Comparison of ENCODE assay signal across 16 cellular contexts in genomic region chr3:148631124-148631903, GRCh38.
DNase-seq lines count a peak whose midpoint lies in the region; ATAC-seq, FAIRE-seq and TF ChIP-seq lines count a peak whose summit lies in the region.
"Had no signal": no experiment of that assay in that cellular context is flagged by ENCODE, and none has a peak within 500 bp of the region (broad histone marks: within the 10 kb centered on the region; RNA-seq: fewer than 3 reads in every experiment).

No MANE protein-coding gene starts in this region.

- 52% methylated on average over 6 of the region's 6 CpGs for WGBS in A549 (ENCODE audit: missing lambda C conversion rate)
- WGBS in H9 (ENCODE audit: extremely low coverage, insufficient read length, low lambda C conversion rate) = no CpG with 5 or more reads among the region's 6 CpGs

- peaks cover 3% of the 10 kb centered on the region; the same call in 1 of the 3 replicates for H3K9me3 ChIP-seq in A549
- H3K9me3 ChIP-seq in H9 (ENCODE audit: control insufficient read depth, low read depth, low read length) = no peaks in the 10 kb centered on the region
- no peaks in the 10 kb centered on the region for H3K9me3 ChIP-seq in WERI-Rb-1 (ENCODE audit: severe bottlenecking)
- H3K9me3 ChIP-seq in kidney (ENCODE audit: control insufficient read depth in 1 of 2, low read length in 2 of 2) = peaks cover 0 to 13% of the 10 kb centered on the region in 2 donors
- H3K9me3 ChIP-seq: vagina had no signal

- H2BK120ac ChIP-seq in H9 (ENCODE audit: low read depth, low read length, poor library complexity, severe bottlenecking) = no peak overlapping the region

- no peaks in the 10 kb centered on the region for H3K4me1 ChIP-seq in A549
- no peaks in the 10 kb centered on the region for H3K4me1 ChIP-seq in H9 (ENCODE audit: insufficient read depth, low read length)
- no peaks in the 10 kb centered on the region for H3K4me1 ChIP-seq in kidney (ENCODE audit: control insufficient read depth in 1 of 2, insufficient read depth in 1 of 2, low read depth in 1 of 2, low read length in 2 of 2)
- H3K4me1 ChIP-seq: gastroesophageal sphincter, vagina had no signal

- H3K56ac ChIP-seq in H9 (ENCODE audit: insufficient read length, low read depth, low read length) = no peak overlapping the region

- H3K9me3 Mint-ChIP-seq in H9 = no peaks in the 10 kb centered on the region; a peak in 1 of 5 replicates

- no peak overlapping the region for H4K5ac ChIP-seq in H9 (ENCODE audit: insufficient read length, low read depth, low read length)

- H3K36me3 Mint-ChIP-seq in H9 (ENCODE audit: insufficient read depth in 1 of 3, low read depth in 3 of 3) = no peaks in the 10 kb centered on the region; a peak in 1 of 7 replicates
- H3K36me3 Mint-ChIP-seq: activated naive CD8-positive, alpha-beta T cell had no signal

- H3T11ph ChIP-seq in H9 (ENCODE audit: low read length) = no peak overlapping the region

- FAIRE-seq in A549 (lab: Jason Lieb, UNC) (no peak), kidney (lab: Jason Lieb, UNC) (no peak)
- FAIRE-seq: G401.6 had no signal

- TF ChIP-seq CTCF in A549 (IDR thresholded peaks at IDR 0.05) = peak; percentile 41
- peak; percentile 78 for TF ChIP-seq CTCF in H9 (conservative IDR thresholded peaks at IDR 0.05)
- TF ChIP-seq CTCF in WERI-Rb-1 (IDR thresholded peaks at IDR 0.05; ENCODE audit: low read depth, low read length) = peak; percentile 34; the same call in 1 of the 2 replicates
- TF ChIP-seq CTCF in kidney (IDR thresholded peaks at IDR 0.05; ENCODE audit: borderline replicate concordance, extremely low read depth, insufficient read depth) = peak; percentile 10

- H3K4me2 ChIP-seq in A549 (no peak overlapping the region), H9 (ENCODE audit: insufficient read depth, insufficient read length, low read length) (no peak overlapping the region)

- H3K4me1 Mint-ChIP-seq in H9 = peaks cover 0 to 6% of the 10 kb centered on the region in 2 experiments; a peak in 1 of 4 replicates

- no peaks in the 10 kb centered on the region for H3K27me3 Mint-ChIP-seq in H9 (ENCODE audit: low read depth)
- H3K27me3 Mint-ChIP-seq: activated naive CD8-positive, alpha-beta T cell had no signal

- no peaks in the 10 kb centered on the region for H3K79me2 ChIP-seq in H9 (ENCODE audit: insufficient read depth, low read length)

- no peak overlapping the region for H3K23ac ChIP-seq in H9 (ENCODE audit: insufficient read length, low read depth, low read length)

- H3K4ac ChIP-seq in H9 (ENCODE audit: low read depth, low read length) = no peak overlapping the region

- H2BK20ac ChIP-seq in H9 (ENCODE audit: low read depth, low read length, poor library complexity, severe bottlenecking) = no peak overlapping the region

- H3K23me2 ChIP-seq in H9 (ENCODE audit: insufficient read length, low read depth, low read length, poor library complexity, severe bottlenecking) = no peaks in the 10 kb centered on the region

- ATAC-seq in A549 = peak; percentile 39 to 74; a peak in 5 of 6 replicates
- ATAC-seq: gastroesophageal sphincter, left cardiac atrium had no signal

- no peak overlapping the region for H2BK5ac ChIP-seq in H9 (ENCODE audit: insufficient read length, low read length)

- H3K18ac ChIP-seq in H9 (ENCODE audit: insufficient read length, low read depth, low read length) = no peak overlapping the region

- no peak overlapping the region for H2BK12ac ChIP-seq in H9 (ENCODE audit: insufficient read length, low read depth, low read length)

- H3K27me3 ChIP-seq in H9 (ENCODE audit: insufficient read depth, low read length) (no peaks in the 10 kb centered on the region), WERI-Rb-1 (ENCODE audit: insufficient read depth, low read depth, severe bottlenecking) (no peaks in the 10 kb centered on the region)
- H3K27me3 ChIP-seq: gastroesophageal sphincter, vagina had no signal

- H3K27ac Mint-ChIP-seq in H9 = no peak overlapping the region
- H3K27ac Mint-ChIP-seq: activated naive CD8-positive, alpha-beta T cell had no signal

- DNase-seq in A549 (ENCODE audit: low read depth in 1 of 2, low spot score in 1 of 2) (peak in 1 of 2 experiments; percentile 36), H9 (peak; percentile 49), WERI-Rb-1 (peak; percentile 15), kidney (no peak), A172 (ENCODE audit: low spot score) (no peak), AG20443 (ENCODE audit: low spot score) (no peak), GM19240 (ENCODE audit: insufficient read length, low spot score) (no peak), NCI-H2029 treated with DMSO at 0.1 percent for 48 hours (lab: John Stamatoyannopoulos, UW) (no peak)
- DNase-seq: cortex of kidney, KBM-7, left cardiac atrium, NCI-H2081 treated with DMSO at 0.1 percent for 48 hours had no signal

- TF ChIP-seq POLR2A in A549 (IDR thresholded peaks at IDR 0.05; ENCODE audit: low read length) = no peak

- no peak overlapping the region for H4K91ac ChIP-seq in H9 (ENCODE audit: insufficient read length, low read depth, low read length)

- H2BK15ac ChIP-seq in H9 (ENCODE audit: low read depth, low read length) = no peak overlapping the region

- H3K27ac ChIP-seq in A549 = peak overlapping the region in 1 of 2 experiments; percentile 34; a peak in 2 of 6 replicates
- H3K27ac ChIP-seq in H9 (ENCODE audit: insufficient read length, low read depth, low read length) = no peak overlapping the region
- no peak overlapping the region for H3K27ac ChIP-seq in WERI-Rb-1
- H3K27ac ChIP-seq in kidney (ENCODE audit: low read depth in 2 of 2, low read length in 2 of 2) = no peak overlapping the region
- H3K27ac ChIP-seq: gastroesophageal sphincter, vagina had no signal

- H3K36me3 ChIP-seq in WERI-Rb-1 (no peaks in the 10 kb centered on the region), kidney (ENCODE audit: control insufficient read depth in 1 of 2, insufficient read depth in 2 of 2, low read length in 2 of 2) (no peaks in the 10 kb centered on the region)
- H3K36me3 ChIP-seq: gastroesophageal sphincter, vagina had no signal

- intact Hi-C loops in kidney (cut with DNase I) = no loop called here

- no peaks in the 10 kb centered on the region for H3K79me1 ChIP-seq in H9 (ENCODE audit: insufficient read depth, low read depth, low read length, poor library complexity, severe bottlenecking)

- CTCF ChIA-PET in A549 (lab: Yijun Ruan, JAX) = interaction anchor here (0.9 to 2.7 kb wide), 5 partner anchors 11 to 250 kb away, joined by 3 to 14 read pairs (median 3); partner anchors contain the start of gene AGTR1

- POLR2A ChIA-PET in A549 (lab: Yijun Ruan, JAX) = no interaction called here

- no peak overlapping the region for H3K14ac ChIP-seq in H9 (ENCODE audit: insufficient read depth, low read length)

- no peaks in the 10 kb centered on the region for H4K20me1 ChIP-seq in H9 (ENCODE audit: control insufficient read depth, insufficient read depth, insufficient read length)

- H3K4me3 ChIP-seq in A549 = no peak overlapping the region
- H3K4me3 ChIP-seq in WERI-Rb-1 (ENCODE audit: low read depth, low read length) = no peak overlapping the region
- H3K4me3 ChIP-seq in kidney (ENCODE audit: low read length in 2 of 2) = no peak overlapping the region
- H3K4me3 ChIP-seq: gastroesophageal sphincter, vagina had no signal

- peak; percentile 73 to 78 for TF ChIP-seq RAD21 in A549 (conservative IDR thresholded peaks at IDR 0.05 in 1 of 2, IDR thresholded peaks at IDR 0.05 in 1 of 2)

- H3K4me3 Mint-ChIP-seq in H9 = no peak overlapping the region
- H3K4me3 Mint-ChIP-seq: activated naive CD8-positive, alpha-beta T cell had no signal

- no peak overlapping the region for H4K8ac ChIP-seq in H9 (replicated peaks; ENCODE audit: insufficient read length, low read depth, low read length)

- no peak overlapping the region for H2AFZ ChIP-seq in H9 (ENCODE audit: low read length)

- TF ChIP-seq EP300 in A549 (IDR thresholded peaks at IDR 0.05) = no peak

- H2AK5ac ChIP-seq in H9 (ENCODE audit: insufficient read length, low read length) = no peak overlapping the region

- H3K9ac ChIP-seq in H9 (ENCODE audit: extremely low read depth, insufficient read length, low read length) (no peak overlapping the region), kidney (ENCODE audit: low read length in 2 of 2) (no peak overlapping the region)

TF ChIP-seq in A549, 52 proteins besides CTCF, POLR2A, EP300 and RAD21:
- no peak for TF ChIP-seq HMGXB4 (CRISPR knock-in tag; IDR thresholded peaks at IDR 0.05; ENCODE audit: borderline replicate concordance)
- peak; percentile 77 for TF ChIP-seq SMC3 (IDR thresholded peaks at IDR 0.05)
TF ChIP-seq in A549: peak in this region for 1.

Comparison
In these comparisons a context has a peak if more than half of its experiments do, and no peak if none do; other contexts are left out.
1. DNase-seq: peak in H9 (single experiment) and WERI-Rb-1 (single experiment); none in kidney (single experiment), A172 (single experiment), AG20443 (single experiment), GM19240 (single experiment) and NCI-H2029 treated with DMSO at 0.1 percent for 48 hours (single experiment).
2. CTCF ChIP-seq: peak in every context shown above with its lines; median percentile 78 in H9; 41 in A549; 34 in WERI-Rb-1; 10 in kidney.